ENCODE assay signal across 9 cellular contexts in the genomic region with DNA sequence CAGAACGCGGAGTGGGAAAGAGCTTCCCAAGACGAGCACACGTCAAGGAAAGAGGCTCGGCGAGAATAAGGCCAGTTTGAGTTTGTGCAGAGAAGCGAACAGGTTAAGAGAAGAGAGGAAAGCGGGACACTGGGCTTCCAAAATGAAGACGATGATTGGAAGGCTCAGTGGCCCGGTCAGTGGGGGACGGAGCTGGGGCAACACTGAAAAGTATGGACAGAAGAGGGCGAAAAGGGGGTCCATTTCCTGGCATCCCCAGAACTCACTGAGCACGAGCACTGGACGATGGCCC. TPM values are rescaled to one million over a fixed set of nuclear protein-coding genes. Genes with fewer than 3 reads are reported as not detected.
DNase-seq lines count a peak whose midpoint lies in the region; FAIRE-seq and TF ChIP-seq lines count a peak whose summit lies in the region.
"Had no signal": no experiment of that assay in that cellular context is flagged by ENCODE, and none has a peak within 500 bp of the region (broad histone marks: within the 10 kb centered on the region; RNA-seq: fewer than 3 reads in every experiment).

No MANE protein-coding gene starts in this region.

- peak overlapping the region; percentile 60 for H3K23ac ChIP-seq in neuronal stem cell (ENCODE audit: low read depth, low read length, poor library complexity)

- H3K9me3 ChIP-seq in Peyer's patch, result no peaks in the 10 kb centered on the region
- H3K9me3 ChIP-seq in neuronal stem cell (replicated peaks in 1 of 2; ENCODE audit: control insufficient read depth in 2 of 2, insufficient read depth in 1 of 2, low read depth in 1 of 2, low read length in 2 of 2), result no peaks in the 10 kb centered on the region

- TF ChIP-seq POLR2A in Peyer's patch (IDR thresholded peaks at IDR 0.05), result no peak

- H3K4ac ChIP-seq in neuronal stem cell (ENCODE audit: low read length), result no peak overlapping the region

- H2BK12ac ChIP-seq in neuronal stem cell (ENCODE audit: low read length), result no peak overlapping the region

- no CpG with 5 or more reads among the region's 14 CpGs for WGBS in neuronal stem cell (ENCODE audit: extremely low coverage in 2 of 2, insufficient read length in 2 of 2, insufficient replicate concordance in 1 of 2), 2 donors

- no peaks in the 10 kb centered on the region for H3K79me1 ChIP-seq in neuronal stem cell (ENCODE audit: low read depth, low read length)

- peak overlapping the region; percentile 88 for H3K9ac ChIP-seq in neuronal stem cell (ENCODE audit: low read depth, low read length, poor library complexity)

- no peak overlapping the region for H2AK5ac ChIP-seq in neuronal stem cell (ENCODE audit: low read depth, low read length)

- DNase-seq in GM19239 (ENCODE audit: insufficient read length, low spot score), result no peak
- DNase-seq in Peyer's patch, result no peak
- DNase-seq in endothelial cell (ENCODE audit: low spot score), result no peak
- DNase-seq in neuronal stem cell (ENCODE audit: low spot score), result no peak
- DNase-seq in NCI-H1694 (lab: John Stamatoyannopoulos, UW), result no peak
- no peak for DNase-seq in NOMO-1 (lab: John Stamatoyannopoulos, UW; ENCODE audit: unreplicated experiment in 2 of 2)
- DNase-seq in cerebellar cortex (ENCODE audit: low spot score), result no peak
- no peak for DNase-seq in ecto neural progenitor cell (ENCODE audit: low spot score)

- H3K27ac ChIP-seq in Peyer's patch (peak overlapping the region; percentile 54 to 90 (median 75)), neuronal stem cell (replicated peaks; ENCODE audit: low read length) (peak overlapping the region; percentile 67)

- FAIRE-seq in GM19239 (lab: Jason Lieb, UNC), result peak; percentile 60

- H3K27me3 Mint-ChIP-seq in endothelial cell (ENCODE audit: unreplicated experiment), result peaks cover 9% of the 10 kb centered on the region

- no peak overlapping the region for H2BK15ac ChIP-seq in neuronal stem cell (ENCODE audit: low read length)

- H3K4me1 Mint-ChIP-seq in endothelial cell (ENCODE audit: unreplicated experiment), result peaks cover 24% of the 10 kb centered on the region

- H3K36me3 ChIP-seq in Peyer's patch (peaks cover 0 to 28% (median 0%) of the 10 kb centered on the region in 3 donors), neuronal stem cell (replicated peaks in 1 of 2; ENCODE audit: control insufficient read depth in 2 of 2, insufficient read depth in 2 of 2, low read length in 2 of 2) (peaks cover 12 to 41% of the 10 kb centered on the region in 2 donors)

- H3K4me3 ChIP-seq in Peyer's patch, result peak overlapping the region; percentile 54 to 88 (median 70)
- H3K4me3 ChIP-seq in neuronal stem cell (ENCODE audit: low read length in 2 of 2), result peak overlapping the region; percentile 57 to 94

- H3K27ac Mint-ChIP-seq in endothelial cell (ENCODE audit: unreplicated experiment), result peak overlapping the region; percentile 43

- no peak overlapping the region for H4K91ac ChIP-seq in neuronal stem cell (ENCODE audit: low read depth, low read length, poor library complexity)

- H3K27me3 ChIP-seq in Peyer's patch (no peaks in the 10 kb centered on the region), neuronal stem cell (ENCODE audit: control insufficient read depth in 3 of 3, insufficient read depth in 3 of 3, low read depth in 1 of 3, low read length in 3 of 3) (peaks cover 0 to 5% (median 0%) of the 10 kb centered on the region in 3 experiments)

- H3K9me3 Mint-ChIP-seq in endothelial cell (ENCODE audit: unreplicated experiment), result no peaks in the 10 kb centered on the region

- peaks cover 0 to 19% (median 0%) of the 10 kb centered on the region in 4 donors for H3K4me1 ChIP-seq in Peyer's patch
- peaks cover 2 to 5% of the 10 kb centered on the region in 2 donors for H3K4me1 ChIP-seq in neuronal stem cell (ENCODE audit: control insufficient read depth in 2 of 2, insufficient read depth in 1 of 2, low read depth in 1 of 2, low read length in 2 of 2)

- H2BK120ac ChIP-seq in neuronal stem cell (ENCODE audit: low read depth, low read length), result no peak overlapping the region

- TF ChIP-seq CTCF in Peyer's patch (IDR thresholded peaks at IDR 0.05) (no peak), endothelial cell (IDR thresholded peaks at IDR 0.05; ENCODE audit: unreplicated experiment) (no peak)

- peak overlapping the region; percentile 96 for H3K18ac ChIP-seq in neuronal stem cell (ENCODE audit: low read length)

- H3K4me2 ChIP-seq in neuronal stem cell (ENCODE audit: insufficient read depth, low read length, poor library complexity, severe bottlenecking), result peak overlapping the region; percentile 42

- H3K14ac ChIP-seq in neuronal stem cell (ENCODE audit: low read length), result no peak overlapping the region

- peak overlapping the region; percentile 99 for H3K4me3 Mint-ChIP-seq in endothelial cell (ENCODE audit: unreplicated experiment)

- H4K8ac ChIP-seq in neuronal stem cell (ENCODE audit: low read depth, low read length), result no peak overlapping the region

- H2BK5ac ChIP-seq in neuronal stem cell (ENCODE audit: low read length), result no peak overlapping the region

- H3K36me3 Mint-ChIP-seq in endothelial cell (ENCODE audit: low read depth, unreplicated experiment), result peaks cover 13% of the 10 kb centered on the region

- peak overlapping the region; percentile 58 for H2AFZ ChIP-seq in neuronal stem cell (ENCODE audit: low read length)

RNA-seq across cellular contexts. Expression of gene CCT3, which starts 0.3 kb away (rescaled TPM):
- 100 to 1,000 TPM in 3 of 4 donors, 10 to 100 TPM in 1; 63.9 to 148 (median 134) TPM for total RNA-seq in Peyer's patch
- 218 TPM for total RNA-seq in endothelial cell (ENCODE audit: unreplicated experiment)
- 153 TPM for polyA plus RNA-seq in neuronal stem cell (2013, experiment 1 of 2)
- polyA plus RNA-seq in neuronal stem cell (2013, experiment 2 of 2), result 152 TPM

RNA-seq across cellular contexts. Expression of gene TSACC, which starts 0.5 kb away (rescaled TPM):
- total RNA-seq in Peyer's patch, result not detected
- not detected for total RNA-seq in endothelial cell (ENCODE audit: unreplicated experiment)
- 0.52 TPM for polyA plus RNA-seq in neuronal stem cell (2013, experiment 1 of 2)
- polyA plus RNA-seq in neuronal stem cell (2013, experiment 2 of 2), result 0.66 TPM
- total RNA-seq: T-helper 2 cell treated with Interferon-gamma antibody and Interleukin-4, amounts not matched to agents 100 ng/mL and 5 ng/mL, for 36 hours had no signal

RNA-seq across cellular contexts. Expression of gene RHBG, which starts 31.2 kb away (rescaled TPM):
- total RNA-seq in Peyer's patch (1 to 10 TPM in 1 of 4 donors, not detected in 3; 3.1 TPM), endothelial cell (ENCODE audit: unreplicated experiment) (not detected)
- 0.03 TPM for polyA plus RNA-seq in neuronal stem cell (2013, experiment 1 of 2)
- 0.03 TPM for polyA plus RNA-seq in neuronal stem cell (2013, experiment 2 of 2)
- total RNA-seq: T-helper 2 cell treated with Interferon-gamma antibody and Interleukin-4, amounts not matched to agents 100 ng/mL and 5 ng/mL, for 36 hours had no signal

RNA-seq across cellular contexts. Expression of gene VHLL, which starts 38.7 kb away (rescaled TPM):
- total RNA-seq in Peyer's patch, result not detected
- not detected for total RNA-seq in endothelial cell (ENCODE audit: unreplicated experiment)
- not detected for polyA plus RNA-seq in neuronal stem cell (2013, experiment 1 of 2)
- 0.08 TPM for polyA plus RNA-seq in neuronal stem cell (2013, experiment 2 of 2)

RNA-seq across cellular contexts. Expression of gene GLMP, which starts 42.4 kb away (rescaled TPM):
- total RNA-seq in Peyer's patch (10 to 100 TPM; 23.1 to 67.8 (median 61.3) TPM), endothelial cell (ENCODE audit: unreplicated experiment) (97.2 TPM)
- polyA plus RNA-seq in neuronal stem cell (2013, experiment 1 of 2), result 40.3 TPM
- 39.2 TPM for polyA plus RNA-seq in neuronal stem cell (2013, experiment 2 of 2)
